In genomic region chr7:151552352-151553028, GRCh38 we compare ENCODE assay signal across 10 cellular contexts. TPM values are rescaled to one million over a fixed set of nuclear protein-coding genes. Genes with fewer than 3 reads are reported as not detected.
DNase-seq lines count a peak whose midpoint lies in the region; ATAC-seq, FAIRE-seq and TF ChIP-seq lines count a peak whose summit lies in the region.
"Had no signal": no experiment of that assay in that cellular context is flagged by ENCODE, and none has a peak within 500 bp of the region (broad histone marks: within the 10 kb centered on the region; RNA-seq: fewer than 3 reads in every experiment).

No MANE protein-coding gene starts in this region.

- no peak for ATAC-seq in GM21576 (IDR thresholded peaks at IDR 0.05; ENCODE audit: unreplicated experiment)
- no peak for ATAC-seq in GM21619 (IDR thresholded peaks at IDR 0.05; ENCODE audit: unreplicated experiment)

- peak; percentile 98 for DNase-seq in DMS79 (lab: John Stamatoyannopoulos, UW)
- DNase-seq in NCI-H2107 treated with DMSO at 0.1 percent for 48 hours (lab: John Stamatoyannopoulos, UW; ENCODE audit: unreplicated experiment): peak; percentile 99
- DNase-seq in bronchial epithelial cell (ENCODE audit: low read depth): peak; percentile 90
- peak; percentile 19 for DNase-seq in myocyte (ENCODE audit: low read depth)
- DNase-seq in foreskin fibroblast: no peak
- no peak for DNase-seq in GM10266 (ENCODE audit: extremely low spot score)
- DNase-seq: stimulated activated CD4-positive, alpha-beta T cell treated with anti-CD3 and anti-CD28 coated beads, Interleukin-2, amount 100 ng/mL, for 48 hours had no signal

- H3K27me3 ChIP-seq in bronchial epithelial cell (ENCODE audit: control insufficient read depth, insufficient read depth, low read length): no peaks in the 10 kb centered on the region

- H3K4me3 ChIP-seq in bronchial epithelial cell (ENCODE audit: low read depth, low read length) (no peak overlapping the region), foreskin fibroblast (ENCODE audit: low read depth in 1 of 2, low read length in 2 of 2) (no peak overlapping the region)

- peaks cover 1% of the 10 kb centered on the region for H3K36me3 ChIP-seq in bronchial epithelial cell (ENCODE audit: control insufficient read depth, insufficient read depth, low read length)

- peak; percentile 80 for FAIRE-seq in bronchial epithelial cell (lab: Jason Lieb, UNC)
- FAIRE-seq: TTC549 had no signal

- TF ChIP-seq CTCF in bronchial epithelial cell (IDR thresholded peaks at IDR 0.05; ENCODE audit: insufficient read depth, low read length, severe bottlenecking) (no peak), foreskin fibroblast (IDR thresholded peaks at IDR 0.05; ENCODE audit: low read depth, low read length) (no peak), GM10266 (IDR thresholded peaks at IDR 0.05; ENCODE audit: control insufficient read depth, insufficient read depth, low read depth, missing control alignments) (no peak)

RNA-seq across cellular contexts. Expression of gene RHEB, which starts 32.8 kb away (rescaled TPM):
- total RNA-seq in bronchial epithelial cell (68.0 and 68.7 TPM in 2 replicates), myocyte (106 and 114 TPM in 2 replicates)
- 133 TPM for polyA plus RNA-seq in myocyte (2012)

Comparison
In these comparisons a context has a peak if more than half of its experiments do, and no peak if none do; other contexts are left out.
1. DNase-seq: peak in DMS79 (single experiment), NCI-H2107 treated with DMSO at 0.1 percent for 48 hours (single experiment), bronchial epithelial cell (single experiment) and myocyte (single experiment); none in foreskin fibroblast (0 of 2) and GM10266 (single experiment).